In the genomic region with DNA sequence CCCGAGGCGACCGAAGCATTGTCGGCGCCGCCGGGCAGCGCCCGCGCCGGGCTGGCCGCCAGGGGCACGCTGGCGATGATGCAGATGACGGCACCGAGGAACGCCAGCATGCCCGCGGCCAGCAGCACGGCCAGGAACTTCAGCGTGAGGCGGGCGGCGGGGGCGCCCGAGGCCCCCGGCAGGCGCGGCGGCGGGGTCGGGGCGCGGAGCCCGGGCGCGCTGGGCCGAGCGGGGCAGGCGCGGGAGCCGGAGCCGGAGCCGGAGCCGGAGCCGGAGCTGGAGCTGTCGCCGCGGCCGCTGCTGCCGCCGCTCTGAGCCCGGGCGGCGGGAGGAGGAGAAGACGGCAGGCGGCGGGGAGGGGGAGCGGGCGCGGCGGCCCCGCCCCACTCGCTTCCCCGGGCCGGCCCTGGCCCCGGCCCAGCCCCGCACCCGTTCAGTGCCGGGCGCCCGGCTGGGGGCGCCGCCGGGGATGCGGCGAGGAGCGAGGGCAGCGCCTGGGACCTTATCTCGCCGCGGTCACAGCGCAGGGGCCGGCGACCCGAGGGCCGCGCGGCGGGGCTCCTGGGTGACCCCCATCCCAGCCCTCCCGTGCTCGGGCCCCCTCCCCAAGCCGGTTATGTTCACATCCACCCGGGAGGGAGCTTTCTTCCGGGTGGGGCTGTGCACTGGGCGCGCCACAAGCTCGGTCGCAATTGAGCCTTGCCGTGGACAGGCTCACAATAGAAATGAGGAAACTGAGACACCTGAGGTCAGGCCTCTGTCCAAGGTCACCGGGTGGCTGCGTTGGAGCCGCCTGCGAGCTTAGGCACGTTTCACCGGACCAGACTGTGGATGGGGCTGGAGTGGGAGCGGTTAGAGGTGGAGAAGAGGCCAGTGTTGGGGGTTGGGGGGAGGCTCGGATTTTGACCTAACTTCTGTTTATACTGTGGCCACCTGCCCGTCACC, we compare ENCODE assay signal across 8 cellular contexts. TPM values are rescaled to one million over a fixed set of nuclear protein-coding genes. Genes with fewer than 3 reads are reported as not detected.
A peak's percentile ranks its signal among the peaks of the same experiment; 100 is the strongest.
DNase-seq lines count a peak whose midpoint lies in the region; ATAC-seq lines count a peak whose summit lies in the region.

NPTXR (minus strand) TSS at position 313 of the 945 bp plus-strand sequence.

- H3K27me3 Mint-ChIP-seq in activated T-helper 17 cell treated with anti-CD3 and anti-CD28 coated beads, Interleukin-2, amount 50 U/mL, for 72 hours, result peaks cover 17% of the 10 kb centered on the region
- H3K27me3 Mint-ChIP-seq in naive thymus-derived CD8-positive, alpha-beta T cell, result peaks cover 0 to 25% (median 6%) of the 10 kb centered on the region in 5 donors

- H3K36me3 Mint-ChIP-seq in activated T-helper 17 cell treated with anti-CD3 and anti-CD28 coated beads, Interleukin-2, amount 50 U/mL, for 72 hours (ENCODE audit: low read depth), result peaks cover 5% of the 10 kb centered on the region
- peaks cover 0 to 7% (median 0%) of the 10 kb centered on the region in 3 donors for H3K36me3 Mint-ChIP-seq in naive thymus-derived CD8-positive, alpha-beta T cell

- DNase-seq in DMS79 treated with DMSO at 0.1 percent for 48 hours (lab: John Stamatoyannopoulos, UW) (peak; percentile 4), DMS79 (lab: John Stamatoyannopoulos, UW) (no peak), NCI-H748 (lab: John Stamatoyannopoulos, UW; ENCODE audit: unreplicated experiment) (peak; percentile 71), fibroblast of peridontal ligament (ENCODE audit: extremely low read depth) (peak; percentile 20), ureter (ENCODE audit: low spot score) (no peak)
- peak in 8 of 10 donors; percentile 21 to 52 (median 39) for DNase-seq in naive thymus-derived CD8-positive, alpha-beta T cell

- POLR2A ChIA-PET in naive thymus-derived CD8-positive, alpha-beta T cell (lab: Charles Lee), result interaction anchor here (1.0 to 6.2 kb wide), 14 partner anchors 9 to 119 kb away, joined by 3 to 57 read pairs (median 5); partner anchors contain the start of genes CBX6 and SUN2

- peaks cover 17% of the 10 kb centered on the region for H3K4me1 Mint-ChIP-seq in activated T-helper 17 cell treated with anti-CD3 and anti-CD28 coated beads, Interleukin-2, amount 50 U/mL, for 72 hours
- H3K4me1 Mint-ChIP-seq in naive thymus-derived CD8-positive, alpha-beta T cell, result peaks cover 19 to 32% (median 26%) of the 10 kb centered on the region in 4 donors

- no peaks in the 10 kb centered on the region for H3K9me3 Mint-ChIP-seq in activated T-helper 17 cell treated with anti-CD3 and anti-CD28 coated beads, Interleukin-2, amount 50 U/mL, for 72 hours
- no peaks in the 10 kb centered on the region for H3K9me3 Mint-ChIP-seq in naive thymus-derived CD8-positive, alpha-beta T cell

- H3K4me3 Mint-ChIP-seq in activated T-helper 17 cell treated with anti-CD3 and anti-CD28 coated beads, Interleukin-2, amount 50 U/mL, for 72 hours, result peak within 1 kb of the TSS; percentile 84
- peak within 1 kb of the TSS; percentile 74 to 90 (median 85) for H3K4me3 Mint-ChIP-seq in naive thymus-derived CD8-positive, alpha-beta T cell

- H3K27ac Mint-ChIP-seq in activated T-helper 17 cell treated with anti-CD3 and anti-CD28 coated beads, Interleukin-2, amount 50 U/mL, for 72 hours, result peak within 1 kb of the TSS; percentile 69
- peak within 1 kb of the TSS in 7 of 10 donors; percentile 44 to 87 (median 71) for H3K27ac Mint-ChIP-seq in naive thymus-derived CD8-positive, alpha-beta T cell

- peak; percentile 71 for ATAC-seq in activated T-helper 17 cell treated with anti-CD3 and anti-CD28 coated beads, Interleukin-2, amount 50 U/mL, for 72 hours (replicated peaks)
- peak; percentile 63 to 72 for ATAC-seq in naive thymus-derived CD8-positive, alpha-beta T cell
- ATAC-seq in GM21447 (IDR thresholded peaks at IDR 0.05; ENCODE audit: unreplicated experiment), result no peak

RNA-seq across cellular contexts. Expression of gene NPTXR, which starts in this region (rescaled TPM):
- under 1 TPM; 0.77 to 0.82 TPM for total RNA-seq in activated T-helper 17 cell treated with anti-CD3 and anti-CD28 coated beads, Interleukin-2, amount 50 U/mL, for 72 hours
- total RNA-seq in naive thymus-derived CD8-positive, alpha-beta T cell, result 10 to 100 TPM; 11.3 to 12.6 TPM
- polyA plus RNA-seq in naive thymus-derived CD8-positive, alpha-beta T cell, result 1 to 10 TPM in 1 of 3 donors, under 1 TPM in 2; 0.73 to 1.1 (median 0.87) TPM
- total RNA-seq in ureter, result 27.0 TPM

Comparison
In these comparisons a context has a peak if more than half of its experiments do, and no peak if none do; other contexts are left out.
1. RNA of gene NPTXR (total RNA-seq): 27.0 TPM in ureter (single experiment) and 11.3 to 12.6 TPM in naive thymus-derived CD8-positive, alpha-beta T cell; 0.77 to 0.82 TPM in activated T-helper 17 cell treated with anti-CD3 and anti-CD28 coated beads, Interleukin-2, amount 50 U/mL, for 72 hours; every median in the first group is over 4 times any median in the second.
2. DNase-seq: peak in DMS79 treated with DMSO at 0.1 percent for 48 hours (single experiment), NCI-H748 (single experiment), fibroblast of peridontal ligament (single experiment) and naive thymus-derived CD8-positive, alpha-beta T cell (8 of 10); none in DMS79 (single experiment) and ureter (single experiment).
3. Peak in ATAC-seq in activated T-helper 17 cell treated with anti-CD3 and anti-CD28 coated beads, Interleukin-2, amount 50 U/mL, for 72 hours; RNA of the gene not detected or under 1 TPM.